Comparison of ENCODE assay signal across 30 cellular contexts in genomic region chr1:181623850-181624249, GRCh38.
"Had no signal": no experiment of that assay in that cellular context is flagged by ENCODE, and none has a peak within 500 bp of the region (broad histone marks: within the 10 kb centered on the region; RNA-seq: fewer than 3 reads in every experiment).

No MANE protein-coding gene starts in this region.

- H3K9me3 ChIP-seq: adrenal gland, ascending aorta, body of pancreas, breast epithelium had no signal

- H3K36me3 ChIP-seq: adrenal gland, ascending aorta, brain microvascular endothelial cell, breast epithelium, cardiac muscle cell had no signal

- H3K27ac ChIP-seq: adrenal gland, ascending aorta, body of pancreas, brain microvascular endothelial cell, breast epithelium, cardiac muscle cell had no signal

- H3K4me3 ChIP-seq: adrenal gland, ascending aorta, body of pancreas, breast epithelium, cardiac muscle cell had no signal

- H3K27me3 ChIP-seq: adrenal gland, ascending aorta, body of pancreas, brain microvascular endothelial cell, breast epithelium, cardiac muscle cell had no signal

- FAIRE-seq: astrocyte, bronchial epithelial cell had no signal

- H3K4me1 ChIP-seq: adrenal gland, ascending aorta, body of pancreas, breast epithelium had no signal

- DNase-seq: activated effector memory CD4-positive, alpha-beta T cell treated with anti-CD3 and anti-CD28 coated beads, Interleukin-2, amount 50 U/mL, for 16 hours; activated effector memory CD4-positive, alpha-beta T cell treated with Interleukin-2 at 50 U/mL for 16 hours; activated gamma-delta T cell; activated gamma-delta T cell treated with Interleukin-2 at 50 U/mL for 16 hours; activated naive CD4-positive, alpha-beta T cell; activated naive CD4-positive, alpha-beta T cell treated with anti-CD3 and anti-CD28 coated beads for 36 hours; activated naive CD4-positive, alpha-beta T cell treated with anti-CD3 and anti-CD28 coated beads, Interleukin-2, amount 10 ng/mL, durations not matched to agents 7 days and 5 days; activated naive CD4-positive, alpha-beta T cell treated with anti-CD3 and anti-CD28 coated beads, Interleukin-2, amount 50 U/mL, for 16 hours; activated naive CD4-positive, alpha-beta T cell treated with Interleukin-2 at 50 U/mL for 16 hours; activated naive CD8-positive, alpha-beta T cell treated with anti-CD3 and anti-CD28 coated beads for 36 hours; activated naive CD8-positive, alpha-beta T cell treated with anti-CD3 and anti-CD28 coated beads, Interleukin-2, amount 10 ng/mL, durations not matched to agents 7 days and 5 days; activated naive CD8-positive, alpha-beta T cell treated with anti-CD3 and anti-CD28 coated beads, Interleukin-2, amount 50 U/mL, for 24 hours; activated T-cell treated with anti-CD3 and anti-CD28 coated beads, Interleukin-2, amount 50 U/mL, for 24 hours; activated T-cell treated with anti-CD3 and anti-CD28 coated beads, Interleukin-2, amount 50 U/mL, for 4 hours; activated T-cell treated with anti-CD3 and anti-CD28 coated beads, Interleukin-2, amount 50 U/mL, for 48 hours; activated T-cell treated with anti-CD3 and anti-CD28 coated beads, Interleukin-2, amount 50 U/mL, for 72 hours; adrenal gland; amniotic stem cell; amygdala; anterior cingulate cortex; aorta; body of pancreas; brain microvascular endothelial cell; central memory CD4-positive, alpha-beta T cell; cerebellar nuclear complex had no signal
